Comparison of ENCODE assay signal across 1 cellular context in the genomic region with DNA sequence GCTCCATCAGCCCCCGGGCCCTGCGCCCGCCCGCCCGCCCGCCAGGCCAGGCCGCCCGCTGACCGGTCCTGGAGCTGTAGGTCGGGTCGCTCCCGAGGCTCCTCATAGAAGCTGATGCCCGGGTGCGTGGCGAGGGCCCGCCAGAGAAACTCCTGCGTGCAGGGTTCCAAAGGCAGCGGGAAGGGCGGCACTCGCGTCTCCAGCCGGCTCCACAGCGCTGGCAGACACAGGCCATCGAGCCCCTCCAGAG.
TF ChIP-seq lines count a peak whose summit lies in the region.

No MANE protein-coding gene starts in this region.

TF ChIP-seq in K562, 482 proteins besides CTCF, POLR2A, EP300 and RAD21 (continued from another document and continues in another):
- TF ChIP-seq, protein P1, sequence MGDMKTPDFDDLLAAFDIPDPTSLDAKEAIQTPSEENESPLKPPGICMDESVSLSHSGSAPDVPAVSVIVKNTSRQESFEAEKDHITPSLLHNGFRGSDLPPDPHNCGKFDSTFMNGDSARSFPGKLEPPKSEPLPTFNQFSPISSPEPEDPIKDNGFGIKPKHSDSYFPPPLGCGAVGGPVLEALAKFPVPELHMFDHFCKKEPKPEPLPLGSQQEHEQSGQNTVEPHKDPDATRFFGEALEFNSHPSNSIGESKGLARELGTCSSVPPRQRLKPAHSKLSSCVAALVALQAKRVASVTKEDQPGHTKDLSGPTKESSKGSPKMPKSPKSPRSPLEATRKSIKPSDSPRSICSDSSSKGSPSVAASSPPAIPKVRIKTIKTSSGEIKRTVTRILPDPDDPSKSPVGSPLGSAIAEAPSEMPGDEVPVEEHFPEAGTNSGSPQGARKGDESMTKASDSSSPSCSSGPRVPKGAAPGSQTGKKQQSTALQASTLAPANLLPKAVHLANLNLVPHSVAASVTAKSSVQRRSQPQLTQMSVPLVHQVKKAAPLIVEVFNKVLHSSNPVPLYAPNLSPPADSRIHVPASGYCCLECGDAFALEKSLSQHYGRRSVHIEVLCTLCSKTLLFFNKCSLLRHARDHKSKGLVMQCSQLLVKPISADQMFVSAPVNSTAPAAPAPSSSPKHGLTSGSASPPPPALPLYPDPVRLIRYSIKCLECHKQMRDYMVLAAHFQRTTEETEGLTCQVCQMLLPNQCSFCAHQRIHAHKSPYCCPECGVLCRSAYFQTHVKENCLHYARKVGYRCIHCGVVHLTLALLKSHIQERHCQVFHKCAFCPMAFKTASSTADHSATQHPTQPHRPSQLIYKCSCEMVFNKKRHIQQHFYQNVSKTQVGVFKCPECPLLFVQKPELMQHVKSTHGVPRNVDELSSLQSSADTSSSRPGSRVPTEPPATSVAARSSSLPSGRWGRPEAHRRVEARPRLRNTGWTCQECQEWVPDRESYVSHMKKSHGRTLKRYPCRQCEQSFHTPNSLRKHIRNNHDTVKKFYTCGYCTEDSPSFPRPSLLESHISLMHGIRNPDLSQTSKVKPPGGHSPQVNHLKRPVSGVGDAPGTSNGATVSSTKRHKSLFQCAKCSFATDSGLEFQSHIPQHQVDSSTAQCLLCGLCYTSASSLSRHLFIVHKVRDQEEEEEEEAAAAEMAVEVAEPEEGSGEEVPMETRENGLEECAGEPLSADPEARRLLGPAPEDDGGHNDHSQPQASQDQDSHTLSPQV (IDR thresholded peaks at IDR 0.05): no peak
- no peak for TF ChIP-seq NR2C1 (IDR thresholded peaks at IDR 0.05)
- TF ChIP-seq NR2C1 (tag; IDR thresholded peaks at IDR 0.05): no peak
- TF ChIP-seq ZNF41 (CRISPR knock-in tag; conservative IDR thresholded peaks at IDR 0.05): no peak
- no peak for TF ChIP-seq YBX1 (IDR thresholded peaks at IDR 0.05)
- TF ChIP-seq SMARCA5 (IDR thresholded peaks at IDR 0.05): no peak
- TF ChIP-seq, protein P2, sequence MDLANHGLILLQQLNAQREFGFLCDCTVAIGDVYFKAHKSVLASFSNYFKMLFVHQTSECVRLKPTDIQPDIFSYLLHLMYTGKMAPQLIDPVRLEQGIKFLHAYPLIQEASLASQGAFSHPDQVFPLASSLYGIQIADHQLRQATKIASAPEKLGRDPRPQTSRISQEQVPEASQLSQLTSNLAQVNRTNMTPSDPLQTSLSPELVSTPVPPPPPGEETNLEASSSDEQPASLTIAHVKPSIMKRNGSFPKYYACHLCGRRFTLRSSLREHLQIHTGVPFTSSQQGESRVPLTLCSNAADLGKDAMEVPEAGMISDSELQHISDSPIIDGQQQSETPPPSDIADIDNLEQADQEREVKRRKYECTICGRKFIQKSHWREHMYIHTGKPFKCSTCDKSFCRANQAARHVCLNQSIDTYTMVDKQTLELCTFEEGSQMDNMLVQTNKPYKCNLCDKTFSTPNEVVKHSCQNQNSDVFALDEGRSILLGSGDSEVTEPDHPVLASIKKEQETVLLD (IDR thresholded peaks at IDR 0.05): no peak
- no peak for TF ChIP-seq IRF2 (CRISPR knock-in tag; IDR thresholded peaks at IDR 0.05)
- TF ChIP-seq, protein P3, sequence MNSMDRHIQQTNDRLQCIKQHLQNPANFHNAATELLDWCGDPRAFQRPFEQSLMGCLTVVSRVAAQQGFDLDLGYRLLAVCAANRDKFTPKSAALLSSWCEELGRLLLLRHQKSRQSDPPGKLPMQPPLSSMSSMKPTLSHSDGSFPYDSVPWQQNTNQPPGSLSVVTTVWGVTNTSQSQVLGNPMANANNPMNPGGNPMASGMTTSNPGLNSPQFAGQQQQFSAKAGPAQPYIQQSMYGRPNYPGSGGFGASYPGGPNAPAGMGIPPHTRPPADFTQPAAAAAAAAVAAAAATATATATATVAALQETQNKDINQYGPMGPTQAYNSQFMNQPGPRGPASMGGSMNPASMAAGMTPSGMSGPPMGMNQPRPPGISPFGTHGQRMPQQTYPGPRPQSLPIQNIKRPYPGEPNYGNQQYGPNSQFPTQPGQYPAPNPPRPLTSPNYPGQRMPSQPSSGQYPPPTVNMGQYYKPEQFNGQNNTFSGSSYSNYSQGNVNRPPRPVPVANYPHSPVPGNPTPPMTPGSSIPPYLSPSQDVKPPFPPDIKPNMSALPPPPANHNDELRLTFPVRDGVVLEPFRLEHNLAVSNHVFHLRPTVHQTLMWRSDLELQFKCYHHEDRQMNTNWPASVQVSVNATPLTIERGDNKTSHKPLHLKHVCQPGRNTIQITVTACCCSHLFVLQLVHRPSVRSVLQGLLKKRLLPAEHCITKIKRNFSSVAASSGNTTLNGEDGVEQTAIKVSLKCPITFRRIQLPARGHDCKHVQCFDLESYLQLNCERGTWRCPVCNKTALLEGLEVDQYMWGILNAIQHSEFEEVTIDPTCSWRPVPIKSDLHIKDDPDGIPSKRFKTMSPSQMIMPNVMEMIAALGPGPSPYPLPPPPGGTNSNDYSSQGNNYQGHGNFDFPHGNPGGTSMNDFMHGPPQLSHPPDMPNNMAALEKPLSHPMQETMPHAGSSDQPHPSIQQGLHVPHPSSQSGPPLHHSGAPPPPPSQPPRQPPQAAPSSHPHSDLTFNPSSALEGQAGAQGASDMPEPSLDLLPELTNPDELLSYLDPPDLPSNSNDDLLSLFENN (IDR thresholded peaks at IDR 0.05; ENCODE audit: low read depth in 2 of 2, low read length in 2 of 2): no peak
- TF ChIP-seq NR4A1 (CRISPR knock-in tag; IDR thresholded peaks at IDR 0.05): no peak
- TF ChIP-seq NR4A1 (tag; IDR thresholded peaks at IDR 0.05): no peak
- TF ChIP-seq, protein P4, sequence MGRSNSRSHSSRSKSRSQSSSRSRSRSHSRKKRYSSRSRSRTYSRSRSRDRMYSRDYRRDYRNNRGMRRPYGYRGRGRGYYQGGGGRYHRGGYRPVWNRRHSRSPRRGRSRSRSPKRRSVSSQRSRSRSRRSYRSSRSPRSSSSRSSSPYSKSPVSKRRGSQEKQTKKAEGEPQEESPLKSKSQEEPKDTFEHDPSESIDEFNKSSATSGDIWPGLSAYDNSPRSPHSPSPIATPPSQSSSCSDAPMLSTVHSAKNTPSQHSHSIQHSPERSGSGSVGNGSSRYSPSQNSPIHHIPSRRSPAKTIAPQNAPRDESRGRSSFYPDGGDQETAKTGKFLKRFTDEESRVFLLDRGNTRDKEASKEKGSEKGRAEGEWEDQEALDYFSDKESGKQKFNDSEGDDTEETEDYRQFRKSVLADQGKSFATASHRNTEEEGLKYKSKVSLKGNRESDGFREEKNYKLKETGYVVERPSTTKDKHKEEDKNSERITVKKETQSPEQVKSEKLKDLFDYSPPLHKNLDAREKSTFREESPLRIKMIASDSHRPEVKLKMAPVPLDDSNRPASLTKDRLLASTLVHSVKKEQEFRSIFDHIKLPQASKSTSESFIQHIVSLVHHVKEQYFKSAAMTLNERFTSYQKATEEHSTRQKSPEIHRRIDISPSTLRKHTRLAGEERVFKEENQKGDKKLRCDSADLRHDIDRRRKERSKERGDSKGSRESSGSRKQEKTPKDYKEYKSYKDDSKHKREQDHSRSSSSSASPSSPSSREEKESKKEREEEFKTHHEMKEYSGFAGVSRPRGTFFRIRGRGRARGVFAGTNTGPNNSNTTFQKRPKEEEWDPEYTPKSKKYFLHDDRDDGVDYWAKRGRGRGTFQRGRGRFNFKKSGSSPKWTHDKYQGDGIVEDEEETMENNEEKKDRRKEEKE (IDR thresholded peaks at IDR 0.05; ENCODE audit: borderline replicate concordance in 1 of 2, control insufficient read depth in 1 of 2, low read depth in 2 of 2, low read length in 1 of 2): no peak
- no peak for TF ChIP-seq RBM15 (IDR thresholded peaks at IDR 0.05; ENCODE audit: insufficient read depth, low read length)
- no peak for TF ChIP-seq BHLHE40 (IDR thresholded peaks at IDR 0.05; ENCODE audit: low read length)
- TF ChIP-seq, protein P5, sequence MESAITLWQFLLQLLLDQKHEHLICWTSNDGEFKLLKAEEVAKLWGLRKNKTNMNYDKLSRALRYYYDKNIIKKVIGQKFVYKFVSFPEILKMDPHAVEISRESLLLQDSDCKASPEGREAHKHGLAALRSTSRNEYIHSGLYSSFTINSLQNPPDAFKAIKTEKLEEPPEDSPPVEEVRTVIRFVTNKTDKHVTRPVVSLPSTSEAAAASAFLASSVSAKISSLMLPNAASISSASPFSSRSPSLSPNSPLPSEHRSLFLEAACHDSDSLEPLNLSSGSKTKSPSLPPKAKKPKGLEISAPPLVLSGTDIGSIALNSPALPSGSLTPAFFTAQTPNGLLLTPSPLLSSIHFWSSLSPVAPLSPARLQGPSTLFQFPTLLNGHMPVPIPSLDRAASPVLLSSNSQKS (CRISPR knock-in tag; IDR thresholded peaks at IDR 0.05): no peak
- TF ChIP-seq ZNF274 (IDR thresholded peaks at IDR 0.05; ENCODE audit: borderline replicate concordance, low read depth, low read length): no peak
- no peak for TF ChIP-seq HDGF (IDR thresholded peaks at IDR 0.05)
- TF ChIP-seq NCOA4 (IDR thresholded peaks at IDR 0.05; ENCODE audit: partially characterized antibody): no peak
- TF ChIP-seq, protein P6, sequence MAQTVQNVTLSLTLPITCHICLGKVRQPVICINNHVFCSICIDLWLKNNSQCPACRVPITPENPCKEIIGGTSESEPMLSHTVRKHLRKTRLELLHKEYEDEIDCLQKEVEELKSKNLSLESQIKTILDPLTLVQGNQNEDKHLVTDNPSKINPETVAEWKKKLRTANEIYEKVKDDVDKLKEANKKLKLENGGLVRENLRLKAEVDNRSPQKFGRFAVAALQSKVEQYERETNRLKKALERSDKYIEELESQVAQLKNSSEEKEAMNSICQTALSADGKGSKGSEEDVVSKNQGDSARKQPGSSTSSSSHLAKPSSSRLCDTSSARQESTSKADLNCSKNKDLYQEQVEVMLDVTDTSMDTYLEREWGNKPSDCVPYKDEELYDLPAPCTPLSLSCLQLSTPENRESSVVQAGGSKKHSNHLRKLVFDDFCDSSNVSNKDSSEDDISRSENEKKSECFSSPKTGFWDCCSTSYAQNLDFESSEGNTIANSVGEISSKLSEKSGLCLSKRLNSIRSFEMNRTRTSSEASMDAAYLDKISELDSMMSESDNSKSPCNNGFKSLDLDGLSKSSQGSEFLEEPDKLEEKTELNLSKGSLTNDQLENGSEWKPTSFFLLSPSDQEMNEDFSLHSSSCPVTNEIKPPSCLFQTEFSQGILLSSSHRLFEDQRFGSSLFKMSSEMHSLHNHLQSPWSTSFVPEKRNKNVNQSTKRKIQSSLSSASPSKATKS (CRISPR knock-in tag; IDR thresholded peaks at IDR 0.05): no peak
- TF ChIP-seq NONO (IDR thresholded peaks at IDR 0.05; ENCODE audit: low read depth in 2 of 2, low read length in 1 of 2): 0 out of 4 replicates have a peak, but pooled peaks of 1 of the 2 experiments have one; percentile 57
- TF ChIP-seq ZFP30 (CRISPR knock-in tag; IDR thresholded peaks at IDR 0.05; ENCODE audit: borderline replicate concordance): no peak
- no peak for TF ChIP-seq PHF21A (IDR thresholded peaks at IDR 0.05; ENCODE audit: borderline replicate concordance, low read depth)
- no peak for TF ChIP-seq TEAD4 (IDR thresholded peaks at IDR 0.05; ENCODE audit: low read length)
- no peak for TF ChIP-seq TEAD4 (CRISPR knock-in tag; IDR thresholded peaks at IDR 0.05; ENCODE audit: borderline replicate concordance)
- TF ChIP-seq PHF8 (IDR thresholded peaks at IDR 0.05; ENCODE audit: borderline replicate concordance, low read length): peak; percentile 84; the same call in 1 of the 2 replicates
- peak; percentile 56 for TF ChIP-seq TAF9B (IDR thresholded peaks at IDR 0.05; ENCODE audit: partially characterized antibody)
- TF ChIP-seq, protein P7, sequence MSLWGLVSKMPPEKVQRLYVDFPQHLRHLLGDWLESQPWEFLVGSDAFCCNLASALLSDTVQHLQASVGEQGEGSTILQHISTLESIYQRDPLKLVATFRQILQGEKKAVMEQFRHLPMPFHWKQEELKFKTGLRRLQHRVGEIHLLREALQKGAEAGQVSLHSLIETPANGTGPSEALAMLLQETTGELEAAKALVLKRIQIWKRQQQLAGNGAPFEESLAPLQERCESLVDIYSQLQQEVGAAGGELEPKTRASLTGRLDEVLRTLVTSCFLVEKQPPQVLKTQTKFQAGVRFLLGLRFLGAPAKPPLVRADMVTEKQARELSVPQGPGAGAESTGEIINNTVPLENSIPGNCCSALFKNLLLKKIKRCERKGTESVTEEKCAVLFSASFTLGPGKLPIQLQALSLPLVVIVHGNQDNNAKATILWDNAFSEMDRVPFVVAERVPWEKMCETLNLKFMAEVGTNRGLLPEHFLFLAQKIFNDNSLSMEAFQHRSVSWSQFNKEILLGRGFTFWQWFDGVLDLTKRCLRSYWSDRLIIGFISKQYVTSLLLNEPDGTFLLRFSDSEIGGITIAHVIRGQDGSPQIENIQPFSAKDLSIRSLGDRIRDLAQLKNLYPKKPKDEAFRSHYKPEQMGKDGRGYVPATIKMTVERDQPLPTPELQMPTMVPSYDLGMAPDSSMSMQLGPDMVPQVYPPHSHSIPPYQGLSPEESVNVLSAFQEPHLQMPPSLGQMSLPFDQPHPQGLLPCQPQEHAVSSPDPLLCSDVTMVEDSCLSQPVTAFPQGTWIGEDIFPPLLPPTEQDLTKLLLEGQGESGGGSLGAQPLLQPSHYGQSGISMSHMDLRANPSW (CRISPR knock-in tag; IDR thresholded peaks at IDR 0.05): no peak
- TF ChIP-seq ZNF347 (CRISPR knock-in tag; IDR thresholded peaks at IDR 0.05; ENCODE audit: low read depth): no peak
- no peak for TF ChIP-seq RBM17 (IDR thresholded peaks at IDR 0.05; ENCODE audit: borderline replicate concordance, low read depth, low read length)
- TF ChIP-seq, protein P8, sequence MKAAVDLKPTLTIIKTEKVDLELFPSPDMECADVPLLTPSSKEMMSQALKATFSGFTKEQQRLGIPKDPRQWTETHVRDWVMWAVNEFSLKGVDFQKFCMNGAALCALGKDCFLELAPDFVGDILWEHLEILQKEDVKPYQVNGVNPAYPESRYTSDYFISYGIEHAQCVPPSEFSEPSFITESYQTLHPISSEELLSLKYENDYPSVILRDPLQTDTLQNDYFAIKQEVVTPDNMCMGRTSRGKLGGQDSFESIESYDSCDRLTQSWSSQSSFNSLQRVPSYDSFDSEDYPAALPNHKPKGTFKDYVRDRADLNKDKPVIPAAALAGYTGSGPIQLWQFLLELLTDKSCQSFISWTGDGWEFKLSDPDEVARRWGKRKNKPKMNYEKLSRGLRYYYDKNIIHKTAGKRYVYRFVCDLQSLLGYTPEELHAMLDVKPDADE (conservative IDR thresholded peaks at IDR 0.05; ENCODE audit: control insufficient read depth, low read depth, low read length): no peak
- no peak for TF ChIP-seq ZNF77 (CRISPR knock-in tag; IDR thresholded peaks at IDR 0.05)
- TF ChIP-seq RB1 (IDR thresholded peaks at IDR 0.05; ENCODE audit: low read depth): peak; percentile 61; the same call in 1 of the 2 replicates
- TF ChIP-seq SAFB2 (IDR thresholded peaks at IDR 0.05; ENCODE audit: borderline replicate concordance, low read depth, low read length, severe bottlenecking): no peak
- TF ChIP-seq CHD2 (IDR thresholded peaks at IDR 0.05; ENCODE audit: low read depth, low read length): no peak
- TF ChIP-seq, protein P9, sequence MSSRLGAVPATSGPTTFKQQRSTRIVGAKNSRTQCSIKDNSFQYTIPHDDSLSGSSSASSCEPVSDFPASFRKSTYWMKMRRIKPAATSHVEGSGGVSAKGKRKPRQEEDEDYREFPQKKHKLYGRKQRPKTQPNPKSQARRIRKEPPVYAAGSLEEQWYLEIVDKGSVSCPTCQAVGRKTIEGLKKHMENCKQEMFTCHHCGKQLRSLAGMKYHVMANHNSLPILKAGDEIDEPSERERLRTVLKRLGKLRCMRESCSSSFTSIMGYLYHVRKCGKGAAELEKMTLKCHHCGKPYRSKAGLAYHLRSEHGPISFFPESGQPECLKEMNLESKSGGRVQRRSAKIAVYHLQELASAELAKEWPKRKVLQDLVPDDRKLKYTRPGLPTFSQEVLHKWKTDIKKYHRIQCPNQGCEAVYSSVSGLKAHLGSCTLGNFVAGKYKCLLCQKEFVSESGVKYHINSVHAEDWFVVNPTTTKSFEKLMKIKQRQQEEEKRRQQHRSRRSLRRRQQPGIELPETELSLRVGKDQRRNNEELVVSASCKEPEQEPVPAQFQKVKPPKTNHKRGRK (tag; IDR thresholded peaks at IDR 0.05): no peak
- no peak for TF ChIP-seq CHD4 (IDR thresholded peaks at IDR 0.05; ENCODE audit: insufficient read depth, insufficient replicate concordance, low read depth, low read length, poor library complexity, severe bottlenecking)
- TF ChIP-seq L3MBTL2 (IDR thresholded peaks at IDR 0.05): peak; percentile 31; the same call in 1 of the 2 replicates
- no peak for TF ChIP-seq CREBBP (IDR thresholded peaks at IDR 0.05; ENCODE audit: low read depth, low read length)
- no peak for TF ChIP-seq NELFE (IDR thresholded peaks at IDR 0.05; ENCODE audit: insufficient read depth, insufficient read length)
